29 cellular contexts compared by ENCODE assay signal in the genomic region with DNA sequence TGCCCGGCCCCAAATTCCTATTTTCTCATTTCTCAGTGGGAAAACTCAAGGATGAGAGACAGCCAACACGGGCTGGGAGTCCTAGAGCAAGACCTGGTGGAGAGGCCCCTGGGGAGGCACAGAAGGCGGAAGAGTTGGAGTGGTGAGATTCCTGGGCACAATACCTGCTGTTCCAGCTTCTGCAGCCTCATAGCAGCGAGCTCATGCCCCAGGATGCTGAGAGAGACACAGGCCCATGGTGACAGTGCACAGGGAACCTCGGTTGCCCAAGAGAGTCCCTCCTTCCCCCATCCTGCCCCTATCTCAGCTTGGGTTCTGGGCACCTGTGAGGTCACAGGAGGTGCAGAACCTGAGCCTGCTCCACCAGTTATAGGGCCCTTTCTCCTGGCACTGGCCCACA. TPM values are rescaled to one million over a fixed set of nuclear protein-coding genes. Genes with fewer than 3 reads are reported as not detected.
DNase-seq lines count a peak whose midpoint lies in the region; ATAC-seq and TF ChIP-seq lines count a peak whose summit lies in the region.
"Had no signal": no experiment of that assay in that cellular context is flagged by ENCODE, and none has a peak within 500 bp of the region (broad histone marks: within the 10 kb centered on the region; RNA-seq: fewer than 3 reads in every experiment).

No MANE protein-coding gene starts in this region.

- in situ Hi-C loops in HAP-1 (cut with MboI; ENCODE audit: low sequenced_read_pairs), result no loop called here

- H3K4me3 ChIP-seq in Caco-2 (ENCODE audit: low read depth, low read length) (no peak overlapping the region), uterus (no peak overlapping the region), HAP-1 (no peak overlapping the region)
- H3K4me3 ChIP-seq: colonic mucosa, lung, pancreas, SJSA1, smooth muscle cell, thoracic aorta had no signal

- TF ChIP-seq CTCF in Caco-2 (IDR thresholded peaks at IDR 0.05; ENCODE audit: insufficient read depth in 1 of 2, low read depth in 1 of 2, low read length in 1 of 2, severe bottlenecking in 1 of 2, unreplicated experiment in 1 of 2) (no peak), mesothelial cell of epicardium (IDR thresholded peaks at IDR 0.05; ENCODE audit: unreplicated experiment) (no peak), uterus (IDR thresholded peaks at IDR 0.05) (no peak)

- no peak for DNase-seq in Caco-2
- DNase-seq in NCI-H2171 treated with DMSO at 0.1 percent for 48 hours (lab: John Stamatoyannopoulos, UW), result peak; percentile 31
- no peak for DNase-seq in mesothelial cell of epicardium (ENCODE audit: low spot score in 2 of 2, unreplicated experiment in 2 of 2)
- DNase-seq in uterus, result no peak
- no peak for DNase-seq in NCI-H2107 (lab: John Stamatoyannopoulos, UW)
- no peak for DNase-seq in HAP-1 (ENCODE audit: low spot score in 2 of 2)
- DNase-seq: activated CD4-positive, alpha-beta T cell treated with anti-CD3 and anti-CD28 coated beads for 48 hours; activated effector memory CD4-positive, alpha-beta T cell treated with anti-CD3 and anti-CD28 coated beads, Interleukin-2, amount 50 U/mL, for 16 hours; activated T-cell treated with anti-CD3 and anti-CD28 coated beads, Interleukin-2, amount 50 U/mL, for 1 hour; C1 segment of cervical spinal cord; colonic mucosa; effector CD8-positive, alpha-beta T cell; HFFc6; hippocampal formation; Karpas-422; NCI-H1436; NCI-H510A treated with DMSO at 0.1 percent for 48 hours; pancreas; RPMI8226; stimulated activated naive CD8-positive, alpha-beta T cell treated with anti-CD3 and anti-CD28 coated beads, Interleukin-15, Interleukin-2, amounts not matched to agents 100 U/mL and 50 U/mL, for 24 hours; T-helper 9 cell had no signal

- no peaks in the 10 kb centered on the region for H3K9me3 Mint-ChIP-seq in Caco-2 (ENCODE audit: unreplicated experiment)
- no peaks in the 10 kb centered on the region for H3K9me3 Mint-ChIP-seq in mesothelial cell of epicardium
- H3K9me3 Mint-ChIP-seq: HFFc6; natural killer cell treated with Interleukin-12 subunit alpha and Interleukin-12 subunit beta and Interleukin-15 and Interleukin-18, amount 100 ng/mL, for 72 hours had no signal

- intact Hi-C loops in Caco-2 (cut with micrococcal nuclease; ENCODE audit: unreplicated experiment) (no loop called here), uterus (cut with DNase I; ENCODE audit: low total_unique reads) (loop anchor here (10.0 kb wide), 1 partner anchor 68 kb away; the partner anchor contains the start of gene FTL)

- H3K4me1 Mint-ChIP-seq in Caco-2 (ENCODE audit: low read depth, unreplicated experiment) (peaks cover 20% of the 10 kb centered on the region), mesothelial cell of epicardium (peaks cover 23% of the 10 kb centered on the region)

- peak overlapping the region; percentile 37 for H3K27ac Mint-ChIP-seq in Caco-2 (ENCODE audit: unreplicated experiment)
- no peak overlapping the region for H3K27ac Mint-ChIP-seq in mesothelial cell of epicardium
- H3K27ac Mint-ChIP-seq: HFFc6 had no signal

- H3K4me1 ChIP-seq in Caco-2, result peaks cover 24% of the 10 kb centered on the region
- peaks cover 0 to 8% of the 10 kb centered on the region in 2 donors for H3K4me1 ChIP-seq in uterus
- peaks cover 15% of the 10 kb centered on the region for H3K4me1 ChIP-seq in HAP-1
- H3K4me1 ChIP-seq: colonic mucosa had no signal

- POLR2A ChIA-PET in Caco-2 (lab: Charles Lee), result interaction anchor here (0.6 kb wide), 1 partner anchor 14 kb away, joined by 6 read pairs; no protein-coding TSS in a partner anchor

- H3K27me3 ChIP-seq in Caco-2 (replicated peaks; ENCODE audit: control insufficient read depth, insufficient read depth, low read length), result no peaks in the 10 kb centered on the region
- no peaks in the 10 kb centered on the region for H3K27me3 ChIP-seq in uterus
- H3K27me3 ChIP-seq in HAP-1 (ENCODE audit: low read depth), result no peaks in the 10 kb centered on the region
- H3K27me3 ChIP-seq: ascending aorta, colonic mucosa, pancreas, SJSA1 had no signal

- no peak for ATAC-seq in HG02870 (IDR thresholded peaks at IDR 0.05; ENCODE audit: unreplicated experiment)
- ATAC-seq: natural killer cell treated with Interleukin-12 subunit alpha and Interleukin-12 subunit beta and Interleukin-15 and Interleukin-18, amount 100 ng/mL, for 72 hours; pancreas; stimulated activated naive CD8-positive, alpha-beta T cell treated with anti-CD3 and anti-CD28 coated beads, Interleukin-15, Interleukin-2, amounts not matched to agents 100 U/mL and 50 U/mL, for 24 hours had no signal

- CTCF ChIA-PET in Caco-2 (lab: Charles Lee), result no interaction called here

- no TSS peak for BruUV-seq in Caco-2 (replicated peaks; lab: Mats Ljungman, UMichigan)

- H3K36me3 Mint-ChIP-seq in Caco-2 (ENCODE audit: insufficient read depth, unreplicated experiment) (peaks cover 34% of the 10 kb centered on the region), mesothelial cell of epicardium (peaks cover 2% of the 10 kb centered on the region)
- H3K36me3 Mint-ChIP-seq: natural killer cell treated with Interleukin-12 subunit alpha and Interleukin-12 subunit beta and Interleukin-15 and Interleukin-18, amount 100 ng/mL, for 72 hours had no signal

- H3K27ac ChIP-seq in uterus, result peak overlapping the region; percentile 88 to 91
- H3K27ac ChIP-seq: colonic mucosa, pancreas, SJSA1, thoracic aorta, VCaP had no signal

- no peak overlapping the region for H3K4me3 Mint-ChIP-seq in Caco-2 (ENCODE audit: unreplicated experiment)
- peak overlapping the region; percentile 56 for H3K4me3 Mint-ChIP-seq in mesothelial cell of epicardium
- H3K4me3 Mint-ChIP-seq: HFFc6; natural killer cell treated with Interleukin-12 subunit alpha and Interleukin-12 subunit beta and Interleukin-15 and Interleukin-18, amount 100 ng/mL, for 72 hours had no signal

- H3K27me3 Mint-ChIP-seq in Caco-2 (ENCODE audit: insufficient read depth, unreplicated experiment) (no peaks in the 10 kb centered on the region), mesothelial cell of epicardium (ENCODE audit: low read depth) (no peaks in the 10 kb centered on the region)

- H3K36me3 ChIP-seq in Caco-2 (ENCODE audit: control insufficient read depth, insufficient read depth, low read length) (no peaks in the 10 kb centered on the region), uterus (no peaks in the 10 kb centered on the region), HAP-1 (replicated peaks) (peaks cover 6% of the 10 kb centered on the region)
- H3K36me3 ChIP-seq: colonic mucosa, pancreas, thoracic aorta had no signal

- no peaks in the 10 kb centered on the region for H3K9me3 ChIP-seq in Caco-2
- H3K9me3 ChIP-seq in uterus, result no peaks in the 10 kb centered on the region
- no peaks in the 10 kb centered on the region for H3K9me3 ChIP-seq in HAP-1
- H3K9me3 ChIP-seq: ascending aorta, colonic mucosa, pancreas, SJSA1, thoracic aorta had no signal

- no peak for TF ChIP-seq POLR2A in uterus (IDR thresholded peaks at IDR 0.05)

RNA-seq across cellular contexts. Expression of gene TULP2, which starts 1.4 kb away (rescaled TPM):
- total RNA-seq in Caco-2 (2022) (0.61 and 1.1 TPM in 2 replicates), mesothelial cell of epicardium (0.38 to 1.4 TPM (median 0.84 TPM) in 3 replicates), uterus (under 1 TPM in 2 of 4 donors, not detected in 2; 0.14 to 0.70 TPM)
- total RNA-seq: ascending aorta; colonic mucosa; natural killer cell treated with Interleukin-12 subunit alpha and Interleukin-12 subunit beta and Interleukin-15 and Interleukin-18, amount 100 ng/mL, for 72 hours; SJSA1; smooth muscle cell had no signal

RNA-seq across cellular contexts. Expression of gene NUCB1, which starts 2.9 kb away (rescaled TPM):
- total RNA-seq in Caco-2 (2022) (140 and 142 TPM in 2 replicates), mesothelial cell of epicardium (152 to 159 TPM (median 159 TPM) in 3 replicates), uterus (100 to 1,000 TPM in 3 of 4 donors, 10 to 100 TPM in 1; 98.5 to 211 (median 173) TPM)

RNA-seq across cellular contexts. Expression of gene PPP1R15A, which starts 25.0 kb away (rescaled TPM):
- 83.3 and 94.7 TPM in 2 replicates for total RNA-seq in Caco-2 (2022)
- 158 to 170 TPM (median 158 TPM) in 3 replicates for total RNA-seq in mesothelial cell of epicardium
- 10 to 100 TPM; 28.6 to 53.0 (median 30.9) TPM for total RNA-seq in uterus

RNA-seq across cellular contexts. Expression of gene PLEKHA4, which starts 28.8 kb away (rescaled TPM):
- total RNA-seq in Caco-2 (2022) (3.9 and 5.6 TPM in 2 replicates), mesothelial cell of epicardium (25.7 to 28.6 TPM (median 26.9 TPM) in 3 replicates), uterus (10 to 100 TPM in 2 of 4 donors, 1 to 10 TPM in 2; 1.3 to 60.4 (median 10.4) TPM)

RNA-seq across cellular contexts. Expression of gene DHDH, which starts 36.3 kb away (rescaled TPM):
- total RNA-seq in Caco-2 (2022), result 2.6 and 3.3 TPM in 2 replicates
- 2.3 to 3.5 TPM (median 3.2 TPM) in 3 replicates for total RNA-seq in mesothelial cell of epicardium
- under 1 TPM in 2 of 4 donors, not detected in 2; 0.41 to 0.95 TPM for total RNA-seq in uterus
- total RNA-seq: ascending aorta, HFFc6 had no signal
